Comparison of ENCODE assay signal across 9 cellular contexts in the genomic region with DNA sequence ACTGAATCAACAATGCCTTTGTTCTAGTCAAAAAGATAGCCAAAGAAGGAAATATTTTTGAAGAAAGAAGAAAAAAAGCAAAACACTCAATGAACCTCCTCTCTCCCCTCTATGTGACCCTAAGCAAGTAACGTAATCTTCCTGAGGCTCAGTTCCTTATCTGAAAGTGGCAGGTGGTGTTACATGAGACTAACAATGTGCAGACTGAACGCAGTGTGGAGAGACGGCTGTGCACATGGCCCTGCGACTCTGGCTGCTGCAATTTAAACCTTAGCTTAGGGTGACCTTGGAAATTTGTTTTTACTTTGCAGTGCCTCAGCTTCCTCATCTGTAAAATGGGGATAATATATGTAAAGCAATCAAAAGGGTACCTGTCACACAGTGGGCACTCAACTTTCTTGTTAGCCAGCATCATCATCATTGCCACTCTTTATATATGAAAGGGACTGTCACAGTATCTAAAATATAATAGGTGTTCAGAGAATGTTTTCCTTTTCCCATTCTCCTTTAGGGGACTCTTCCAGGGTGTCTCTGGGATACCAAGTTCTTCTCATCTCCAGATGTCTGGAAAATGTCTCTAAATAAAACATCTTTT.
DNase-seq lines count a peak whose midpoint lies in the region; ATAC-seq and TF ChIP-seq lines count a peak whose summit lies in the region.
"Had no signal": no experiment of that assay in that cellular context is flagged by ENCODE, and none has a peak within 500 bp of the region (broad histone marks: within the 10 kb centered on the region; RNA-seq: fewer than 3 reads in every experiment).

No MANE protein-coding gene starts in this region.

- H3K36me3 ChIP-seq in CD8-positive, alpha-beta memory T cell (ENCODE audit: insufficient read depth, low read length), result no peaks in the 10 kb centered on the region
- H3K36me3 ChIP-seq in SJCRH30, result no peaks in the 10 kb centered on the region

- H3K4me1 Mint-ChIP-seq in CD8-positive, alpha-beta memory T cell, result peaks cover 33 to 52% (median 42%) of the 10 kb centered on the region in 3 donors

- H3K4me3 Mint-ChIP-seq in CD8-positive, alpha-beta memory T cell, result no peak overlapping the region

- H3K27ac ChIP-seq in CD8-positive, alpha-beta memory T cell (ENCODE audit: low read depth, low read length), result peak overlapping the region; percentile 68
- H3K27ac ChIP-seq in SJCRH30 (peak overlapping the region; percentile 79), layer of hippocampus (ENCODE audit: low read depth, low read length) (peak overlapping the region; percentile 32), RWPE1 (no peak overlapping the region)

- no peaks in the 10 kb centered on the region for H3K9me3 ChIP-seq in CD8-positive, alpha-beta memory T cell (ENCODE audit: low read length)
- no peaks in the 10 kb centered on the region for H3K9me3 ChIP-seq in SJCRH30 (replicated peaks)

- peak; percentile 62 for ATAC-seq in HG02642 (IDR thresholded peaks at IDR 0.05; ENCODE audit: poor library complexity, unreplicated experiment)
- no peak for ATAC-seq in HG02840 (IDR thresholded peaks at IDR 0.05; ENCODE audit: low FRiP score, unreplicated experiment)

- no peak overlapping the region for H3K27ac Mint-ChIP-seq in CD8-positive, alpha-beta memory T cell

- H3K36me3 Mint-ChIP-seq in CD8-positive, alpha-beta memory T cell, result peaks cover 0 to under 1% (median 0%) of the 10 kb centered on the region in 3 donors

- DNase-seq in CD8-positive, alpha-beta memory T cell, result no peak
- DNase-seq in SJCRH30 (peak; percentile 82 to 93), RWPE1 (ENCODE audit: low spot score) (no peak), ureter (ENCODE audit: low spot score) (no peak)
- DNase-seq in activated naive CD4-positive, alpha-beta T cell treated with anti-CD3 and anti-CD28 coated beads, Interleukin-2, amount 50 U/mL, for 16 hours, result no peak
- DNase-seq: activated CD8-positive, alpha-beta memory T cell treated with anti-CD3 and anti-CD28 coated beads, Interleukin-2, amount 50 U/mL, for 48 hours had no signal

- CTCF ChIA-PET in CD8-positive, alpha-beta memory T cell (lab: Charles Lee), result no interaction called here
- CTCF ChIA-PET in RWPE1 (lab: Yijun Ruan, JAX), result no interaction called here

- H3K9me3 Mint-ChIP-seq in CD8-positive, alpha-beta memory T cell, result no peaks in the 10 kb centered on the region

- no peak overlapping the region for H3K4me3 ChIP-seq in CD8-positive, alpha-beta memory T cell (ENCODE audit: low read length)
- no peak overlapping the region for H3K4me3 ChIP-seq in SJCRH30

- no peak for TF ChIP-seq CTCF in RWPE1 (conservative IDR thresholded peaks at IDR 0.05; ENCODE audit: low read depth)

- no peaks in the 10 kb centered on the region for H3K27me3 ChIP-seq in CD8-positive, alpha-beta memory T cell (ENCODE audit: insufficient read depth, low read length, poor library complexity, severe bottlenecking)
- H3K27me3 ChIP-seq in SJCRH30 (no peaks in the 10 kb centered on the region), layer of hippocampus (ENCODE audit: control insufficient read depth, insufficient read depth, low read length) (no peaks in the 10 kb centered on the region)

- no peaks in the 10 kb centered on the region for H3K27me3 Mint-ChIP-seq in CD8-positive, alpha-beta memory T cell

- peaks cover 30% of the 10 kb centered on the region for H3K4me1 ChIP-seq in CD8-positive, alpha-beta memory T cell (ENCODE audit: insufficient read depth, low read length)
- H3K4me1 ChIP-seq in SJCRH30, result peaks cover 44% of the 10 kb centered on the region

- POLR2A ChIA-PET in CD8-positive, alpha-beta memory T cell (lab: Charles Lee), result no interaction called here
- POLR2A ChIA-PET in RWPE1 (lab: Yijun Ruan, JAX; ENCODE audit: low non-redundant PET), result interaction anchor here (0.7 kb wide), 1 partner anchor 66 kb away, joined by 3 read pairs; no protein-coding TSS in a partner anchor

Comparison
In these comparisons a context has a peak if more than half of its experiments do, and no peak if none do; other contexts are left out.
1. DNase-seq: peak in SJCRH30 (2 of 2); none in CD8-positive, alpha-beta memory T cell (0 of 5), activated naive CD4-positive, alpha-beta T cell treated with anti-CD3 and anti-CD28 coated beads, Interleukin-2, amount 50 U/mL, for 16 hours (single experiment), RWPE1 (single experiment) and ureter (single experiment).